1 cellular context compared by ENCODE assay signal in genomic region chr14:35742032-35742371, GRCh38.
TF ChIP-seq lines count a peak whose summit lies in the region.

No MANE protein-coding gene starts in this region.

TF ChIP-seq in GM12878, 131 proteins besides CTCF, POLR2A, EP300 and RAD21 (continued from another document):
- TF ChIP-seq, protein P1, sequence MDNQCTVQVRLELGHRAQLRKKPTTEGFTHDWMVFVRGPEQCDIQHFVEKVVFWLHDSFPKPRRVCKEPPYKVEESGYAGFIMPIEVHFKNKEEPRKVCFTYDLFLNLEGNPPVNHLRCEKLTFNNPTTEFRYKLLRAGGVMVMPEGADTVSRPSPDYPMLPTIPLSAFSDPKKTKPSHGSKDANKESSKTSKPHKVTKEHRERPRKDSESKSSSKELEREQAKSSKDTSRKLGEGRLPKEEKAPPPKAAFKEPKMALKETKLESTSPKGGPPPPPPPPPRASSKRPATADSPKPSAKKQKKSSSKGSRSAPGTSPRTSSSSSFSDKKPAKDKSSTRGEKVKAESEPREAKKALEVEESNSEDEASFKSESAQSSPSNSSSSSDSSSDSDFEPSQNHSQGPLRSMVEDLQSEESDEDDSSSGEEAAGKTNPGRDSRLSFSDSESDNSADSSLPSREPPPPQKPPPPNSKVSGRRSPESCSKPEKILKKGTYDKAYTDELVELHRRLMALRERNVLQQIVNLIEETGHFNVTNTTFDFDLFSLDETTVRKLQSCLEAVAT (IDR thresholded peaks at IDR 0.05) = no peak
- TF ChIP-seq NR2C1 (IDR thresholded peaks at IDR 0.05) (no peak), WRNIP1 (IDR thresholded peaks at IDR 0.05; ENCODE audit: borderline replicate concordance, low read depth, low read length) (no peak), CBX3 (IDR thresholded peaks at IDR 0.05; ENCODE audit: borderline replicate concordance, low read depth) (no peak)
